In the genomic region with DNA sequence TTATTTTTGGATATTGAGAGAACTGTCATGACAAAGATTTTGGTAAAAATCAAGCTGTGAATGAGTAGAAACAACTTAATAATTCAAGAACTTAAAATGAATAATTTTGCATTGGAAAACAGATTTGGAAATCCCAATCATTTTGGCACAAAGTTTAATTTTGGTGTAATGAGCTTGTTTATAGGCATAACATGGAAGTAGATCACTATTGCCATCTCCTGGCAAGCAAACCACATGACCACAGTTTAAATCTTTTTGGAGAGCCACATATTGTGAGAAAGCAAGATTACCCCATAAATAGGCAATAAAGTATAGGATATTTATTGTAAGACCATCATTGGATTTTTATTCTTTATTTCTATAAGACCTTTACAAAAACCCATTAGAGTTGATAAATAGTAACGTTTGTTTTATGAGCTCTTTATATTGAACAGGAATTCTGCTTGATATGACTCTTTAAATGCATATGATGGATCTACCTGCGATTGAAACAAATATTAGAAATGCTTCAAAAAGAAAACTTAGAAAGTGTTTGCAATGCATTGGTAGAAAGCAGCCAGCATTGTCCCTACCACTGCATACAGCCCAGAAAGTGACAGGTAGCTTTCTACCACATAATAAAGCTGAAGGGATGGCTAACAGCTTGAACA, we compare ENCODE assay signal across 8 cellular contexts.
DNase-seq lines count a peak whose midpoint lies in the region; ATAC-seq and TF ChIP-seq lines count a peak whose summit lies in the region.

No MANE protein-coding gene starts in this region.

- H2BK15ac ChIP-seq in H9 (ENCODE audit: low read depth, low read length): no peak overlapping the region

- H3K4me2 ChIP-seq in H9 (ENCODE audit: insufficient read depth, insufficient read length, low read length): no peak overlapping the region

- no peaks in the 10 kb centered on the region for H3K23me2 ChIP-seq in H9 (ENCODE audit: insufficient read length, low read depth, low read length, poor library complexity, severe bottlenecking)

- H3K79me2 ChIP-seq in H9 (ENCODE audit: insufficient read depth, low read length): no peaks in the 10 kb centered on the region

- ATAC-seq in lower lobe of right lung (no peak), left colon (no peak), HG03095 (IDR thresholded peaks at IDR 0.05; ENCODE audit: unreplicated experiment) (no peak)

- H3K9ac ChIP-seq in H9 (ENCODE audit: extremely low read depth, insufficient read length, low read length): no peak overlapping the region

- no peak overlapping the region for H3K23ac ChIP-seq in H9 (ENCODE audit: insufficient read length, low read depth, low read length)

- H2AK5ac ChIP-seq in H9 (ENCODE audit: insufficient read length, low read length): no peak overlapping the region

- H3K27ac Mint-ChIP-seq in H9: no peak overlapping the region
- H3K27ac Mint-ChIP-seq in MCF 10A (ENCODE audit: low read depth, unreplicated experiment): no peak overlapping the region

- H3K9me3 Mint-ChIP-seq in H9 (no peaks in the 10 kb centered on the region), MCF 10A (ENCODE audit: unreplicated experiment) (no peaks in the 10 kb centered on the region)

- POLR2A ChIA-PET in MCF 10A (lab: Yijun Ruan, JAX): interaction anchor here (0.7 to 1.2 kb wide), 3 partner anchors 154 to 1989 kb away, joined by 3 to 5 read pairs (median 3); no protein-coding TSS in a partner anchor

- no peak overlapping the region for H2AFZ ChIP-seq in H9 (ENCODE audit: low read length)

- H3K27me3 ChIP-seq in H9 (ENCODE audit: insufficient read depth, low read length): no peaks in the 10 kb centered on the region; the same call in 1 of the 2 replicates
- no peaks in the 10 kb centered on the region for H3K27me3 ChIP-seq in lower lobe of right lung (ENCODE audit: low read depth)

- H2BK20ac ChIP-seq in H9 (ENCODE audit: low read depth, low read length, poor library complexity, severe bottlenecking): no peak overlapping the region

- H2BK5ac ChIP-seq in H9 (ENCODE audit: insufficient read length, low read length): no peak overlapping the region

- no peaks in the 10 kb centered on the region for H3K36me3 ChIP-seq in lower lobe of right lung

- no peak overlapping the region for H3K4me3 ChIP-seq in lower lobe of right lung

- H3K4me3 Mint-ChIP-seq in H9 (no peak overlapping the region), MCF 10A (ENCODE audit: unreplicated experiment) (no peak overlapping the region)

- H3K27ac ChIP-seq in H9 (ENCODE audit: insufficient read length, low read depth, low read length): no peak overlapping the region
- no peak overlapping the region for H3K27ac ChIP-seq in lower lobe of right lung

- no peaks in the 10 kb centered on the region for H3K27me3 Mint-ChIP-seq in H9 (ENCODE audit: low read depth)
- no peaks in the 10 kb centered on the region for H3K27me3 Mint-ChIP-seq in MCF 10A (ENCODE audit: insufficient read depth, unreplicated experiment)

- H2BK120ac ChIP-seq in H9 (ENCODE audit: low read depth, low read length, poor library complexity, severe bottlenecking): no peak overlapping the region

- no TSS peak for BruUV-seq in MCF 10A (replicated peaks; lab: Mats Ljungman, UMichigan)

- H3K79me1 ChIP-seq in H9 (ENCODE audit: insufficient read depth, low read depth, low read length, poor library complexity, severe bottlenecking): no peaks in the 10 kb centered on the region

- intact Hi-C loops in MCF 10A (cut with micrococcal nuclease): loop anchor here (2.0 to 5.0 kb wide), 3 partner anchors 508 to 1568 kb away; no protein-coding TSS in a partner anchor
- intact Hi-C loops in lower lobe of right lung (cut with DNase I): no loop called here
- intact Hi-C loops in left colon (cut with DNase I, micrococcal nuclease): no loop called here

- no peak overlapping the region for H3K4ac ChIP-seq in H9 (ENCODE audit: low read depth, low read length)

- peak; percentile 87 for TF ChIP-seq CTCF in H9 (conservative IDR thresholded peaks at IDR 0.05)
- peak; percentile 60 for TF ChIP-seq CTCF in MCF 10A (IDR thresholded peaks at IDR 0.05; ENCODE audit: unreplicated experiment)
- peak; percentile 36 for TF ChIP-seq CTCF in lower lobe of right lung (IDR thresholded peaks at IDR 0.05)

- peaks cover 24 to 26% of the 10 kb centered on the region in 2 experiments for H3K4me1 Mint-ChIP-seq in H9
- H3K4me1 Mint-ChIP-seq in MCF 10A (ENCODE audit: insufficient read depth, unreplicated experiment): no peaks in the 10 kb centered on the region

- H3T11ph ChIP-seq in H9 (ENCODE audit: low read length): no peak overlapping the region

- no peak overlapping the region for H4K8ac ChIP-seq in H9 (replicated peaks; ENCODE audit: insufficient read length, low read depth, low read length)

- no peak overlapping the region for H3K56ac ChIP-seq in H9 (ENCODE audit: insufficient read length, low read depth, low read length)

- CTCF ChIA-PET in MCF 10A (lab: Yijun Ruan, JAX): interaction anchor here (0.5 to 1.7 kb wide), 23 partner anchors 8 to 1955 kb away, joined by 3 to 9 read pairs (median 3); no protein-coding TSS in a partner anchor

- no peak overlapping the region for H3K14ac ChIP-seq in H9 (ENCODE audit: insufficient read depth, low read length)

- no peak overlapping the region for H4K91ac ChIP-seq in H9 (ENCODE audit: insufficient read length, low read depth, low read length)

- H3K18ac ChIP-seq in H9 (ENCODE audit: insufficient read length, low read depth, low read length): no peak overlapping the region

- H4K5ac ChIP-seq in H9 (ENCODE audit: insufficient read length, low read depth, low read length): no peak overlapping the region

- peak; percentile 74 for DNase-seq in DMS 273 (lab: John Stamatoyannopoulos, UW; ENCODE audit: unreplicated experiment)
- no peak for DNase-seq in H9
- peak; percentile 7 for DNase-seq in NCI-H2196 treated with DMSO at 0.1 percent for 48 hours (lab: John Stamatoyannopoulos, UW; ENCODE audit: unreplicated experiment)
- DNase-seq in MCF 10A (ENCODE audit: unreplicated experiment): peak; percentile 61
- no peak for DNase-seq in lower lobe of right lung
- no peak for DNase-seq in left colon
- no peak for DNase-seq in GDM1 (lab: John Stamatoyannopoulos, UW)

- no peak overlapping the region for H2BK12ac ChIP-seq in H9 (ENCODE audit: insufficient read length, low read depth, low read length)

- no peaks in the 10 kb centered on the region; the same call in 1 of the 2 replicates for H3K4me1 ChIP-seq in H9 (ENCODE audit: insufficient read depth, low read length)
- no peaks in the 10 kb centered on the region for H3K4me1 ChIP-seq in lower lobe of right lung

- H3K36me3 Mint-ChIP-seq in H9 (ENCODE audit: insufficient read depth in 1 of 3, low read depth in 3 of 3) (no peaks in the 10 kb centered on the region; a peak in 2 of 7 replicates), MCF 10A (ENCODE audit: insufficient read depth, unreplicated experiment) (no peaks in the 10 kb centered on the region)

- no peaks in the 10 kb centered on the region for H3K9me3 ChIP-seq in H9 (ENCODE audit: control insufficient read depth, low read depth, low read length)
- no peaks in the 10 kb centered on the region for H3K9me3 ChIP-seq in lower lobe of right lung

- no peaks in the 10 kb centered on the region for H4K20me1 ChIP-seq in H9 (ENCODE audit: control insufficient read depth, insufficient read depth, insufficient read length)

- no CpG with 5 or more reads among the region's 2 CpGs for WGBS in H9 (ENCODE audit: extremely low coverage, insufficient read length, low lambda C conversion rate)

Comparison
In these comparisons a context has a peak if more than half of its experiments do, and no peak if none do; other contexts are left out.
1. DNase-seq: peak in DMS 273 (single experiment), NCI-H2196 treated with DMSO at 0.1 percent for 48 hours (single experiment) and MCF 10A (single experiment); none in H9 (single experiment), lower lobe of right lung (single experiment), left colon (0 of 2) and GDM1 (single experiment).
2. CTCF ChIP-seq: peak in every context shown above with its lines; median percentile 87 in H9; 60 in MCF 10A; 36 in lower lobe of right lung.